Comparison of ENCODE assay signal across 9 cellular contexts in the genomic region with DNA sequence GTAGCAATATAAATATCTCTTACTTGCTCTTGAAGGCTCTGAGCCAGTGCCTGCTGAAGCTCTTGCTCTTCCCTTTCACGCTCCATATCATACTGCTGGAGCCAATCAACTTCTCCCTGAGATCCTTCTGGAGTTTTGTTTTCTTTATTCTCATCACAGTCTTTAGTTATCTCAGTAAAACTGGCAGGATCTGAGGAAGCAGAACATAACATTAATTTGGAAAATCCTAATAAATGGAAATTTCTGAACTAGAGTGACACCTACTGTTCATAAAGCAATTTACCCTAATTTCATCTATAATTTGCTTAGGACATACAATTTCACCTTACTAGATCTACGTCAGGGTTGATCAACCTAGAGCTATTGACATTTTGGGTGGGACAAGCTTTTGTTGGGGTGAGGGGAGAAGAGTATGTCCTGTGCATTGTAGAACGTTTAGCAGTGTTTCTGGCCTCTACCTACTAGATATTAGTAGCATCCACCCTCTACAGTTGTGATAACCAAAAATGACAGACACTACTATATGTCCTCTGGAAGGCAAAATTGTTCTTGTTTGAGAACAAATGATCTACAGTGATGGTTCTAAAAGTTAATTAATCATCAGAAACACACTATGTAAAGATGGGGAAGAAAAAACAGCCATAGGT. TPM values are rescaled to one million over a fixed set of nuclear protein-coding genes. Genes with fewer than 3 reads are reported as not detected.
A peak's percentile ranks its signal among the peaks of the same experiment; 100 is the strongest.
DNase-seq lines count a peak whose midpoint lies in the region; ATAC-seq, FAIRE-seq and TF ChIP-seq lines count a peak whose summit lies in the region.
"Had no signal": no experiment of that assay in that cellular context is flagged by ENCODE, and none has a peak within 500 bp of the region (broad histone marks: within the 10 kb centered on the region; RNA-seq: fewer than 3 reads in every experiment).

No MANE protein-coding gene starts in this region.

- DNase-seq in AG09309 (ENCODE audit: low read depth) (no peak), HS-5 (ENCODE audit: low read depth) (peak; percentile 5), K562 (ENCODE audit: extremely low read depth in 1 of 4, low spot score in 3 of 4) (peak in 1 of 4 experiments; percentile 12), left kidney (ENCODE audit: low read depth, low spot score) (peak; percentile 43), lower leg skin (ENCODE audit: low spot score in 2 of 2) (no peak), WTC11 (ENCODE audit: low spot score) (no peak)

- CTCF ChIA-PET in K562 (lab: Yijun Ruan, JAX; ENCODE audit: low intra/inter-chr PET ratio) (interaction anchor here (0.9 to 2.6 kb wide), 2 partner anchors 59 to 60 kb away, joined by 3 to 8 read pairs; no protein-coding TSS in a partner anchor), WTC11 (lab: Charles Lee) (interaction anchor here (1.0 to 1.7 kb wide), 4 partner anchors 61 to 221 kb away, joined by 3 to 7 read pairs (median 4); a partner anchor contains a TSS)

- no peaks in the 10 kb centered on the region for H3K27me3 ChIP-seq in K562 (ENCODE audit: control insufficient read depth in 2 of 2, insufficient read depth in 2 of 2, low read length in 2 of 2)

- no peaks in the 10 kb centered on the region for H3K9me1 ChIP-seq in K562 (ENCODE audit: control insufficient read depth, insufficient read depth, low read length)

- in situ Hi-C loops in K562 (cut with MboI): no loop called here

- no peaks in the 10 kb centered on the region for H4K20me1 ChIP-seq in K562 (replicated peaks; ENCODE audit: control insufficient read depth, insufficient read depth, low read length)

- no peak overlapping the region for H3K9ac ChIP-seq in K562 (ENCODE audit: insufficient read depth in 1 of 2, low read depth in 2 of 2, low read length in 2 of 2)

- H3K4me3 ChIP-seq in AG09309 (ENCODE audit: control insufficient read depth, low read depth, low read length) (no peak overlapping the region), K562 (no peak overlapping the region), lower leg skin (ENCODE audit: low read depth, poor library complexity, severe bottlenecking) (no peak overlapping the region)

- peaks cover 0 to under 1% of the 10 kb centered on the region in 2 experiments; a peak in 1 of 5 replicates for H3K4me1 ChIP-seq in K562 (replicated peaks in 1 of 2; ENCODE audit: control insufficient read depth in 2 of 2, insufficient read depth in 2 of 2, low read length in 2 of 2)

- peak; percentile 44 for FAIRE-seq in K562 (lab: Jason Lieb, UNC)
- FAIRE-seq: colon had no signal

- peaks cover 45% of the 10 kb centered on the region for H3K36me3 Mint-ChIP-seq in WTC11

- no peaks in the 10 kb centered on the region for H3K4me1 Mint-ChIP-seq in WTC11

- no peaks in the 10 kb centered on the region for H3K9me3 ChIP-seq in K562 (replicated peaks; ENCODE audit: control insufficient read depth, insufficient read depth, low read depth, low read length)

- BruUV-seq in K562 (replicated peaks; lab: Mats Ljungman, UMichigan): no TSS peak

- H3K27me3 Mint-ChIP-seq in WTC11 (ENCODE audit: low read depth): no peaks in the 10 kb centered on the region

- no peak overlapping the region for H2AFZ ChIP-seq in K562 (ENCODE audit: low read depth, low read length)

- H3K79me2 ChIP-seq in K562 (ENCODE audit: control insufficient read depth, insufficient read depth, low read length): no peaks in the 10 kb centered on the region

- ATAC-seq in K562 (peak; percentile 67), WTC11 (no peak), GM21515 (IDR thresholded peaks at IDR 0.05; ENCODE audit: unreplicated experiment) (no peak), GM21447 (IDR thresholded peaks at IDR 0.05; ENCODE audit: unreplicated experiment) (no peak)

- intact Hi-C loops in K562 (cut with micrococcal nuclease): loop anchor here (1.0 to 10.0 kb wide), 3 partner anchors 60 to 281 kb away; no protein-coding TSS in a partner anchor
- intact Hi-C loops in lower leg skin (cut with DNase I; ENCODE audit: low total_unique reads): no loop called here

- peak; percentile 34 to 56 for TF ChIP-seq RAD21 in K562 (CRISPR knock-in tag; conservative IDR thresholded peaks at IDR 0.05 in 1 of 2, IDR thresholded peaks at IDR 0.05 in 1 of 2)

- no peak overlapping the region for H3K4me2 ChIP-seq in K562 (ENCODE audit: insufficient read depth, low read length)

- peaks cover 50% of the 10 kb centered on the region for H3K36me3 ChIP-seq in K562 (ENCODE audit: control insufficient read depth, insufficient read depth, low read length)

- TF ChIP-seq EP300 in K562 (IDR thresholded peaks at IDR 0.05; ENCODE audit: low read length): no peak

- no peak overlapping the region for H3K27ac ChIP-seq in K562 (ENCODE audit: extremely low read depth, low read depth, low read length)

- 0 out of 2 replicates have a peak, but pooled peaks cover 5% of the 10 kb centered on the region for H3K9me3 Mint-ChIP-seq in WTC11

- peak; percentile 32 for TF ChIP-seq CTCF in AG09309 (IDR thresholded peaks at IDR 0.05; ENCODE audit: control insufficient read depth, insufficient read depth, low read depth, low read length, missing control alignments)
- peak; percentile 17 to 52 (median 29); a peak in 3 of 6 replicates for TF ChIP-seq CTCF in K562 (IDR thresholded peaks at IDR 0.05 in 2 of 3, conservative IDR thresholded peaks at IDR 0.05 in 1 of 3; ENCODE audit: insufficient read depth in 2 of 3, low read depth in 1 of 3, low read length in 3 of 3)
- TF ChIP-seq CTCF in lower leg skin (IDR thresholded peaks at IDR 0.05): no peak
- TF ChIP-seq CTCF in WTC11 (IDR thresholded peaks at IDR 0.05): no peak

- 47% methylated on average over 3 of the region's 3 CpGs for WGBS in K562 (ENCODE audit: insufficient coverage, low coverage, missing lambda C conversion rate)
- 33 to 42% methylated on average over 3 of the region's 3 CpGs for WGBS in lower leg skin, 2 donors

- TF ChIP-seq POLR2A in K562 (conservative IDR thresholded peaks at IDR 0.05) (no peak), lower leg skin (IDR thresholded peaks at IDR 0.05) (no peak)

- H3K27ac Mint-ChIP-seq in WTC11: no peak overlapping the region

- no peak overlapping the region for H3K4me3 Mint-ChIP-seq in WTC11

- POLR2A ChIA-PET in K562 (lab: Yijun Ruan, JAX) (interaction anchor here (0.6 kb wide), 1 partner anchor 159 kb away, joined by 3 read pairs; no protein-coding TSS in a partner anchor), WTC11 (lab: Charles Lee) (no interaction called here)

TF ChIP-seq in K562, 482 proteins besides CTCF, POLR2A, EP300 and RAD21:
- TF ChIP-seq ZSCAN29 (IDR thresholded peaks at IDR 0.05) (no peak), DACH1 (IDR thresholded peaks at IDR 0.05; ENCODE audit: partially characterized antibody) (peak; percentile 43)
- TF ChIP-seq, protein P1, sequence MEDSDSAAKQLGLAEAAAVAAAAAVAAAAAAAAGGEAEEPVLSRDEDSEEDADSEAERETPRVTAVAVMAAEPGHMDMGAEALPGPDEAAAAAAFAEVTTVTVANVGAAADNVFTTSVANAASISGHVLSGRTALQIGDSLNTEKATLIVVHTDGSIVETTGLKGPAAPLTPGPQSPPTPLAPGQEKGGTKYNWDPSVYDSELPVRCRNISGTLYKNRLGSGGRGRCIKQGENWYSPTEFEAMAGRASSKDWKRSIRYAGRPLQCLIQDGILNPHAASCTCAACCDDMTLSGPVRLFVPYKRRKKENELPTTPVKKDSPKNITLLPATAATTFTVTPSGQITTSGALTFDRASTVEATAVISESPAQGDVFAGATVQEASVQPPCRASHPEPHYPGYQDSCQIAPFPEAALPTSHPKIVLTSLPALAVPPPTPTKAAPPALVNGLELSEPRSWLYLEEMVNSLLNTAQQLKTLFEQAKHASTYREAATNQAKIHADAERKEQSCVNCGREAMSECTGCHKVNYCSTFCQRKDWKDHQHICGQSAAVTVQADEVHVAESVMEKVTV (CRISPR knock-in tag; IDR thresholded peaks at IDR 0.05): peak; percentile 42; the same call in 1 of the 2 replicates

TF ChIP-seq in WTC11, 78 proteins besides CTCF, POLR2A, EP300 and RAD21:
- TF ChIP-seq NR3C1 (CRISPR knock-in tag; conservative IDR thresholded peaks at IDR 0.05; ENCODE audit: low read depth): no peak

RNA-seq across cellular contexts. Expression of a gene that starts 47.2 kb away (rescaled TPM):
- total RNA-seq in K562 (2011; cell fraction: chromatin; rRNA removed; ENCODE audit: low replicate concordance): 1.4 and 2.1 TPM in 2 replicates
- 0.79 and 1.2 TPM in 2 replicates for total RNA-seq in K562 (2011; cell fraction: nucleolus; rRNA removed)
- total RNA-seq in K562 (2011; cell fraction: nucleoplasm; rRNA removed): 0.44 and 1.4 TPM in 2 replicates
- total RNA-seq in K562 (2014; rRNA removed) (1.7 and 2.6 TPM in 2 replicates), K562 (2014; rRNA removed; fragmentation: Illumina TruSeq; extraction: Trizol) (1.1 and 1.2 TPM in 2 replicates), K562 (2015; rRNA removed; fragmentation: Illumina TruSeq; extraction: Trizol) (0.51 and 0.75 TPM in 2 replicates), K562 (2021) (2.4 and 2.7 TPM in 2 replicates), lower leg skin (under 1 TPM in 2 of 4 donors, not detected in 2; 0.84 to 0.98 TPM), WTC11 (2021) (2.9 to 3.8 TPM (median 3.0 TPM) in 3 replicates)
- polyA plus RNA-seq in K562 (2011; rRNA removed) (0.46 and 0.63 TPM in 2 replicates), K562 (2014; fragmentation: Illumina TruSeq; extraction: Trizol) (1.2 and 2.0 TPM in 2 replicates), K562 (2014; fragmentation: Nextera tagmentation; extraction: Ambion mirVana) (under 1 TPM; 0.62 to 0.73 TPM), K562 (2014; rRNA removed) (1.9 and 3.7 TPM in 2 replicates)
- 0.35 and 1.5 TPM in 2 replicates for polyA plus RNA-seq in K562 (2011; cell fraction: cytosol; rRNA removed)
- 0.84 and 2.7 TPM in 2 replicates for polyA plus RNA-seq in K562 (2011; cell fraction: nucleus; rRNA removed)
- polyA plus RNA-seq in K562 (2012): 0.54 and 0.72 TPM in 2 replicates
- polyA minus RNA-seq in K562 (2011; rRNA and poly(A)+ RNA removed): 0.60 and 1.7 TPM in 2 replicates
- polyA minus RNA-seq in K562 (2011; cell fraction: cytosol; rRNA and poly(A)+ RNA removed): 0.57 and 1.2 TPM in 2 replicates
- polyA minus RNA-seq in K562 (2011; cell fraction: nucleus; rRNA and poly(A)+ RNA removed): 0.27 and 0.33 TPM in 2 replicates

Comparison
In these comparisons a context has a peak if more than half of its experiments do, and no peak if none do; other contexts are left out.
1. DNase-seq: peak in HS-5 (single experiment) and left kidney (single experiment); none in AG09309 (single experiment), lower leg skin (0 of 2) and WTC11 (single experiment).
2. CTCF ChIP-seq: peak in AG09309 (single experiment) and K562 (3 of 3); none in lower leg skin (0 of 3) and WTC11 (single experiment).